In genomic region chr17:39001703-39002637, GRCh38 we compare ENCODE assay signal across 8 cellular contexts. TPM values are rescaled to one million over a fixed set of nuclear protein-coding genes. Genes with fewer than 3 reads are reported as not detected.
DNase-seq lines count a peak whose midpoint lies in the region; TF ChIP-seq lines count a peak whose summit lies in the region.
"Had no signal": no experiment of that assay in that cellular context is flagged by ENCODE, and none has a peak within 500 bp of the region (broad histone marks: within the 10 kb centered on the region; RNA-seq: fewer than 3 reads in every experiment).

No MANE protein-coding gene starts in this region.

- no peak for TF ChIP-seq CTCF in Loucy (conservative IDR thresholded peaks at IDR 0.05; ENCODE audit: low read length)
- TF ChIP-seq CTCF in MCF 10A (IDR thresholded peaks at IDR 0.05; ENCODE audit: unreplicated experiment), result no peak
- no peak for TF ChIP-seq CTCF in kidney epithelial cell (IDR thresholded peaks at IDR 0.05; ENCODE audit: insufficient read depth, low read length, poor library complexity, severe bottlenecking)
- TF ChIP-seq CTCF in tibial artery (IDR thresholded peaks at IDR 0.05), result no peak

- H3K9me3 ChIP-seq in Loucy (ENCODE audit: insufficient read depth, low read depth, low read length) (peaks cover under 1% of the 10 kb centered on the region; the same call in 1 of the 2 replicates), tibial artery (peaks cover 0 to 11% (median 10%) of the 10 kb centered on the region in 3 donors)

- H3K36me3 ChIP-seq in Loucy (ENCODE audit: insufficient read depth, low read length), result no peaks in the 10 kb centered on the region
- H3K36me3 ChIP-seq in kidney epithelial cell (ENCODE audit: control insufficient read depth, insufficient read depth, low read length), result no peaks in the 10 kb centered on the region
- H3K36me3 ChIP-seq in tibial artery, result no peaks in the 10 kb centered on the region

- peaks cover 5% of the 10 kb centered on the region for H3K36me3 Mint-ChIP-seq in MCF 10A (ENCODE audit: insufficient read depth, unreplicated experiment)

- H3F3A ChIP-seq in Loucy (ENCODE audit: low read depth), result no peaks in the 10 kb centered on the region

- H3K9ac ChIP-seq in Loucy (ENCODE audit: low read depth, low read length, poor library complexity, severe bottlenecking), result peak overlapping the region; percentile 36

- H3K79me2 ChIP-seq in Loucy (ENCODE audit: insufficient read depth, low read length), result no peaks in the 10 kb centered on the region

- peak overlapping the region; percentile 44; the same call in 1 of the 2 replicates for H2AFZ ChIP-seq in Loucy (ENCODE audit: low read length)

- H3K4me3 Mint-ChIP-seq in MCF 10A (ENCODE audit: unreplicated experiment), result peak overlapping the region; percentile 16

- H3K27me3 ChIP-seq in Loucy (ENCODE audit: insufficient read depth, low read length, poor library complexity, severe bottlenecking) (no peaks in the 10 kb centered on the region), kidney epithelial cell (ENCODE audit: control insufficient read depth, insufficient read depth, low read length) (peaks cover 5% of the 10 kb centered on the region), tibial artery (no peaks in the 10 kb centered on the region)

- H3K9me3 Mint-ChIP-seq in MCF 10A (ENCODE audit: unreplicated experiment), result peaks cover 17% of the 10 kb centered on the region

- H3K4me2 ChIP-seq in Loucy (ENCODE audit: low read depth, low read length, poor library complexity, severe bottlenecking), result peak overlapping the region; percentile 68

- DNase-seq in MCF 10A (ENCODE audit: unreplicated experiment) (peak; percentile 96), kidney epithelial cell (ENCODE audit: low read depth) (peak; percentile 42), tibial artery (peak; percentile 88 to 90), NCI-H524 (lab: John Stamatoyannopoulos, UW) (no peak), NCI-H1092 (lab: John Stamatoyannopoulos, UW) (no peak), DMS114 treated with DMSO at 0.1 percent for 48 hours (lab: John Stamatoyannopoulos, UW; ENCODE audit: unreplicated experiment) (no peak)

- peak overlapping the region; percentile 66 for H3K27ac Mint-ChIP-seq in MCF 10A (ENCODE audit: low read depth, unreplicated experiment)

- POLR2A ChIA-PET in MCF 10A (lab: Yijun Ruan, JAX), result interaction anchor here (0.7 to 1.0 kb wide), 4 partner anchors 10 to 443 kb away, joined by 3 to 5 read pairs (median 3); no protein-coding TSS in a partner anchor

- peak overlapping the region; percentile 46 to 56 for H3K27ac ChIP-seq in tibial artery

- H3K9me2 ChIP-seq in Loucy (replicated peaks; ENCODE audit: low read depth, low read length), result no peaks in the 10 kb centered on the region

- BruUV-seq in MCF 10A (replicated peaks; lab: Mats Ljungman, UMichigan), result no TSS peak

- peaks cover 38% of the 10 kb centered on the region for H3K4me1 Mint-ChIP-seq in MCF 10A (ENCODE audit: insufficient read depth, unreplicated experiment)

- CTCF ChIA-PET in MCF 10A (lab: Yijun Ruan, JAX), result interaction anchor here (0.7 kb wide), 2 partner anchors 151 to 163 kb away, joined by 3 read pairs; no protein-coding TSS in a partner anchor

- intact Hi-C loops in MCF 10A (cut with micrococcal nuclease), result no loop called here
- intact Hi-C loops in tibial artery (cut with DNase I; ENCODE audit: low total_unique reads), result no loop called here

- no peaks in the 10 kb centered on the region for H3K27me3 Mint-ChIP-seq in MCF 10A (ENCODE audit: insufficient read depth, unreplicated experiment)

- no peak overlapping the region for H3K4me3 ChIP-seq in Loucy (ENCODE audit: low read length, poor library complexity, severe bottlenecking)
- no peak overlapping the region for H3K4me3 ChIP-seq in kidney epithelial cell (ENCODE audit: low read depth, low read length)
- H3K4me3 ChIP-seq in tibial artery, result peak overlapping the region in 1 of 2 donors; percentile 5

- peaks cover 24% of the 10 kb centered on the region for H3K4me1 ChIP-seq in Loucy (ENCODE audit: insufficient read depth, low read length, poor library complexity, severe bottlenecking)
- H3K4me1 ChIP-seq in tibial artery, result peaks cover 0 to 27% (median 11%) of the 10 kb centered on the region in 4 donors

- no peaks in the 10 kb centered on the region for H4K20me1 ChIP-seq in Loucy (ENCODE audit: insufficient read depth, low read length, poor library complexity, severe bottlenecking)

RNA-seq across cellular contexts. Expression of gene FBXO47, which starts 34.8 kb away (rescaled TPM):
- total RNA-seq in MCF 10A (2022) (not detected in 2 replicates), kidney epithelial cell (not detected in 2 replicates)
- total RNA-seq: mononuclear cell had no signal

Comparison
In these comparisons a context has a peak if more than half of its experiments do, and no peak if none do; other contexts are left out.
1. DNase-seq: peak in MCF 10A (single experiment), kidney epithelial cell (single experiment) and tibial artery (2 of 2); none in NCI-H524 (0 of 2), NCI-H1092 (single experiment) and DMS114 treated with DMSO at 0.1 percent for 48 hours (single experiment).